ENCODE assay signal across 11 cellular contexts in genomic region chr12:42161529-42161928, GRCh38.
"Had no signal": no experiment of that assay in that cellular context is flagged by ENCODE, and none has a peak within 500 bp of the region (broad histone marks: within the 10 kb centered on the region; RNA-seq: fewer than 3 reads in every experiment).

No MANE protein-coding gene starts in this region.

- ATAC-seq: gastroesophageal sphincter, left ventricle myocardium superior had no signal

- H3K9me3 ChIP-seq: gastroesophageal sphincter, transverse colon had no signal

- H3K27me3 ChIP-seq: gastroesophageal sphincter, transverse colon had no signal

- H3K27ac ChIP-seq: coronary artery, gastroesophageal sphincter, skin epidermis, transverse colon had no signal

- H3K4me1 ChIP-seq: gastroesophageal sphincter had no signal

- H3K4me3 ChIP-seq: coronary artery, gastroesophageal sphincter, skin epidermis, transverse colon had no signal

- DNase-seq: effector memory CD4-positive, alpha-beta T cell; islet precursor cell; left ventricle myocardium superior; mesendoderm; posterior cingulate gyrus; SHP77 treated with DMSO at 0.1 percent for 48 hours; substantia nigra; transverse colon had no signal
